ENCODE assay signal across 24 cellular contexts in genomic region chr3:190180268-190180667, GRCh38. TPM values are rescaled to one million over a fixed set of nuclear protein-coding genes. Genes with fewer than 3 reads are reported as not detected.
DNase-seq lines count a peak whose midpoint lies in the region; ATAC-seq, FAIRE-seq and TF ChIP-seq lines count a peak whose summit lies in the region.
"Had no signal": no experiment of that assay in that cellular context is flagged by ENCODE, and none has a peak within 500 bp of the region (broad histone marks: within the 10 kb centered on the region; RNA-seq: fewer than 3 reads in every experiment).

No MANE protein-coding gene starts in this region.

- CTCF ChIA-PET in MCF 10A (lab: Yijun Ruan, JAX), result interaction anchor here (0.6 kb wide), 2 partner anchors 141 to 230 kb away, joined by 3 to 4 read pairs; no protein-coding TSS in a partner anchor
- CTCF ChIA-PET in naive thymus-derived CD4-positive, alpha-beta T cell (lab: Charles Lee), result no interaction called here
- CTCF ChIA-PET in A673 (lab: Charles Lee), result no interaction called here

- no peaks in the 10 kb centered on the region for H3K9me3 Mint-ChIP-seq in MCF 10A (ENCODE audit: unreplicated experiment)
- peaks cover 0 to 7% (median 0%) of the 10 kb centered on the region in 11 donors for H3K9me3 Mint-ChIP-seq in naive thymus-derived CD4-positive, alpha-beta T cell
- H3K9me3 Mint-ChIP-seq: activated naive CD4-positive, alpha-beta T cell treated with anti-CD3 and anti-CD28 coated beads, Interleukin-2, amount 10 ng/mL, durations not matched to agents 7 days and 5 days; activated T-cell treated with anti-CD3 and anti-CD28 coated beads, Interleukin-2, amount 50 U/mL, for 24 hours had no signal

- H3K36me3 Mint-ChIP-seq in MCF 10A (ENCODE audit: insufficient read depth, unreplicated experiment), result no peaks in the 10 kb centered on the region
- no peaks in the 10 kb centered on the region for H3K36me3 Mint-ChIP-seq in naive thymus-derived CD4-positive, alpha-beta T cell
- H3K36me3 Mint-ChIP-seq: activated naive CD4-positive, alpha-beta T cell treated with anti-CD3 and anti-CD28 coated beads, Interleukin-2, amount 10 ng/mL, durations not matched to agents 7 days and 5 days had no signal

- H3K27ac Mint-ChIP-seq in MCF 10A (ENCODE audit: low read depth, unreplicated experiment), result peak overlapping the region; percentile 23
- H3K27ac Mint-ChIP-seq in naive thymus-derived CD4-positive, alpha-beta T cell, result no peak overlapping the region
- H3K27ac Mint-ChIP-seq: activated naive CD4-positive, alpha-beta T cell treated with anti-CD3 and anti-CD28 coated beads, Interleukin-2, amount 10 ng/mL, durations not matched to agents 7 days and 5 days; activated T-cell treated with anti-CD3 and anti-CD28 coated beads, Interleukin-2, amount 50 U/mL, for 24 hours; stimulated activated naive CD8-positive, alpha-beta T cell treated with anti-CD3 and anti-CD28 coated beads, Interleukin-15, amount 100 ng/mL, for 72 hours had no signal

- no peaks in the 10 kb centered on the region for H3K27me3 Mint-ChIP-seq in MCF 10A (ENCODE audit: insufficient read depth, unreplicated experiment)
- peaks cover 6 to 18% (median 12%) of the 10 kb centered on the region in 5 donors for H3K27me3 Mint-ChIP-seq in naive thymus-derived CD4-positive, alpha-beta T cell

- no peak for TF ChIP-seq POLR2A in breast epithelium (IDR thresholded peaks at IDR 0.05)

- no TSS peak for BruUV-seq in MCF 10A (replicated peaks; lab: Mats Ljungman, UMichigan)
- no TSS peak for BruUV-seq in A673 (replicated peaks; lab: Mats Ljungman, UMichigan)

- TF ChIP-seq CTCF in MCF 10A (IDR thresholded peaks at IDR 0.05; ENCODE audit: unreplicated experiment), result no peak
- TF ChIP-seq CTCF in breast epithelium (IDR thresholded peaks at IDR 0.05), result no peak
- TF ChIP-seq CTCF in fibroblast of the aortic adventitia (IDR thresholded peaks at IDR 0.05; ENCODE audit: insufficient read depth, low read length), result no peak
- no peak for TF ChIP-seq CTCF in A673 (conservative IDR thresholded peaks at IDR 0.05; ENCODE audit: low read depth, low read length)

- H3K4me3 ChIP-seq in breast epithelium, result no peak overlapping the region
- no peak overlapping the region for H3K4me3 ChIP-seq in fibroblast of the aortic adventitia (ENCODE audit: low read depth, low read length)
- H3K4me3 ChIP-seq in naive thymus-derived CD4-positive, alpha-beta T cell (ENCODE audit: low read length), result no peak overlapping the region
- H3K4me3 ChIP-seq in A673 (ENCODE audit: low read depth, low read length, poor library complexity, severe bottlenecking), result no peak overlapping the region
- H3K4me3 ChIP-seq: esophagus squamous epithelium had no signal

- H3K4me1 ChIP-seq in breast epithelium, result no peaks in the 10 kb centered on the region
- H3K4me1 ChIP-seq in naive thymus-derived CD4-positive, alpha-beta T cell (ENCODE audit: control insufficient read depth in 2 of 2, insufficient read depth in 2 of 2, low read length in 2 of 2), result no peaks in the 10 kb centered on the region
- no peaks in the 10 kb centered on the region for H3K4me1 ChIP-seq in A673 (ENCODE audit: insufficient read depth, low read length, poor library complexity, severe bottlenecking)

- no peaks in the 10 kb centered on the region for H3K36me3 ChIP-seq in breast epithelium
- no peaks in the 10 kb centered on the region for H3K36me3 ChIP-seq in naive thymus-derived CD4-positive, alpha-beta T cell (ENCODE audit: control insufficient read depth in 2 of 3, insufficient read depth in 3 of 3, low read length in 3 of 3)
- no peaks in the 10 kb centered on the region for H3K36me3 ChIP-seq in A673 (ENCODE audit: insufficient read depth, low read length, poor library complexity, severe bottlenecking)
- H3K36me3 ChIP-seq: esophagus squamous epithelium had no signal

- ATAC-seq in naive thymus-derived CD4-positive, alpha-beta T cell, result no peak
- ATAC-seq: left ventricle myocardium superior; stimulated activated naive CD8-positive, alpha-beta T cell treated with anti-CD3 and anti-CD28 coated beads, Interleukin-15, amount 100 ng/mL, for 72 hours had no signal

- POLR2A ChIA-PET in MCF 10A (lab: Yijun Ruan, JAX), result interaction anchor here (0.6 to 2.1 kb wide), 3 partner anchors 14 to 390 kb away, joined by 3 to 7 read pairs (median 3); no protein-coding TSS in a partner anchor
- POLR2A ChIA-PET in naive thymus-derived CD4-positive, alpha-beta T cell (lab: Charles Lee), result no interaction called here
- POLR2A ChIA-PET in A673 (lab: Charles Lee; ENCODE audit: low non-redundant PET), result no interaction called here

- no peaks in the 10 kb centered on the region for H3K27me3 ChIP-seq in breast epithelium
- H3K27me3 ChIP-seq in naive thymus-derived CD4-positive, alpha-beta T cell (ENCODE audit: control insufficient read depth in 2 of 2, insufficient read depth in 2 of 2, low read length in 2 of 2), result no peaks in the 10 kb centered on the region
- H3K27me3 ChIP-seq in A673 (replicated peaks; ENCODE audit: insufficient read depth, low read depth, low read length, poor library complexity), result no peaks in the 10 kb centered on the region
- H3K27me3 ChIP-seq: esophagus squamous epithelium had no signal

- H3K4me1 Mint-ChIP-seq in MCF 10A (ENCODE audit: insufficient read depth, unreplicated experiment), result peaks cover 19% of the 10 kb centered on the region
- H3K4me1 Mint-ChIP-seq in naive thymus-derived CD4-positive, alpha-beta T cell, result peaks cover 0 to 6% (median 0%) of the 10 kb centered on the region in 7 donors

- intact Hi-C loops in MCF 10A (cut with micrococcal nuclease), result no loop called here
- intact Hi-C loops in breast epithelium (cut with DNase I; ENCODE audit: low total_unique reads), result loop anchor here (5.0 kb wide), 1 partner anchor 317 kb away; no protein-coding TSS in a partner anchor
- intact Hi-C loops in naive thymus-derived CD4-positive, alpha-beta T cell (cut with micrococcal nuclease), result no loop called here
- intact Hi-C loops in A673 (cut with micrococcal nuclease; ENCODE audit: unreplicated experiment), result no loop called here

- DNase-seq in MCF 10A (ENCODE audit: unreplicated experiment) (no peak), breast epithelium (ENCODE audit: low spot score in 2 of 2) (no peak), RCC 7860 (ENCODE audit: low spot score) (peak; percentile 49), fibroblast of the aortic adventitia (ENCODE audit: low read depth) (peak; percentile 21), cortex of kidney (lab: John Stamatoyannopoulos, UW) (no peak), A673 (ENCODE audit: low spot score) (no peak), NAMALWA (ENCODE audit: low spot score) (no peak)
- no peak for DNase-seq in naive thymus-derived CD4-positive, alpha-beta T cell
- DNase-seq: 8988T; activated CD4-positive, CD25-positive, alpha-beta regulatory T cell treated with anti-CD3 and anti-CD28 coated beads, Interleukin-2, amount 50 U/mL, for 72 hours; activated naive CD4-positive, alpha-beta T cell treated with anti-CD3 and anti-CD28 coated beads, Interleukin-2, amount 10 ng/mL, durations not matched to agents 7 days and 5 days; activated T-cell treated with anti-CD3 and anti-CD28 coated beads, Interleukin-2, amount 50 U/mL, for 24 hours; C1 segment of cervical spinal cord; cerebellar nuclear complex; effector CD8-positive, alpha-beta T cell; esophagus squamous epithelium; GDM1; left ventricle myocardium superior; NCI-H1417; NCI-H524; stimulated activated CD4-positive, alpha-beta T cell treated with anti-CD3 and anti-CD28 coated beads, Interleukin-4, amount 100 ng/mL, for 4 hours; stimulated activated naive CD8-positive, alpha-beta T cell treated with anti-CD3 and anti-CD28 coated beads, Interleukin-15, amount 100 ng/mL, for 72 hours; trophoblast cell had no signal

- no peak overlapping the region for H3K4me3 Mint-ChIP-seq in MCF 10A (ENCODE audit: unreplicated experiment)
- no peak overlapping the region for H3K4me3 Mint-ChIP-seq in naive thymus-derived CD4-positive, alpha-beta T cell
- H3K4me3 Mint-ChIP-seq: activated naive CD4-positive, alpha-beta T cell treated with anti-CD3 and anti-CD28 coated beads, Interleukin-2, amount 10 ng/mL, durations not matched to agents 7 days and 5 days; activated T-cell treated with anti-CD3 and anti-CD28 coated beads, Interleukin-2, amount 50 U/mL, for 24 hours; stimulated activated naive CD8-positive, alpha-beta T cell treated with anti-CD3 and anti-CD28 coated beads, Interleukin-15, amount 100 ng/mL, for 72 hours had no signal

- H3K9me3 ChIP-seq in breast epithelium (no peaks in the 10 kb centered on the region), A673 (ENCODE audit: low read depth, low read length, poor library complexity, severe bottlenecking) (no peaks in the 10 kb centered on the region)
- no peaks in the 10 kb centered on the region for H3K9me3 ChIP-seq in naive thymus-derived CD4-positive, alpha-beta T cell (ENCODE audit: control insufficient read depth in 2 of 3, low read length in 3 of 3)
- H3K9me3 ChIP-seq: esophagus squamous epithelium had no signal

- H3K27ac ChIP-seq in breast epithelium (no peak overlapping the region), A673 (ENCODE audit: low read depth, low read length, poor library complexity, severe bottlenecking) (no peak overlapping the region)
- H3K27ac ChIP-seq in naive thymus-derived CD4-positive, alpha-beta T cell (ENCODE audit: low read depth, low read length), result no peak overlapping the region
- H3K27ac ChIP-seq: esophagus squamous epithelium had no signal

- peak; percentile 77 for FAIRE-seq in RCC 7860 (lab: Jason Lieb, UNC)
- FAIRE-seq: H1 had no signal

RNA-seq across cellular contexts. Expression of gene P3H2, which starts 59.6 kb away (rescaled TPM):
- total RNA-seq in MCF 10A (2022), result 19.8 and 60.2 TPM in 2 replicates
- total RNA-seq in breast epithelium, result 10 to 100 TPM in 2 of 3 donors, 1 to 10 TPM in 1; 1.6 to 12.3 (median 10.2) TPM
- 4.0 and 15.6 TPM in 2 replicates for total RNA-seq in fibroblast of the aortic adventitia (ENCODE audit: low replicate concordance)
- total RNA-seq in naive thymus-derived CD4-positive, alpha-beta T cell, result 1 to 10 TPM in 1 of 5 experiments, under 1 TPM in 1, not detected in 3; 0.48 to 1.8 TPM
- not detected for polyA plus RNA-seq in naive thymus-derived CD4-positive, alpha-beta T cell
- total RNA-seq in A673 (2021), result 19.6 and 21.7 TPM in 2 replicates

Comparison
In these comparisons a context has a peak if more than half of its experiments do, and no peak if none do; other contexts are left out.
1. DNase-seq: peak in RCC 7860 (single experiment) and fibroblast of the aortic adventitia (single experiment); none in MCF 10A (single experiment), breast epithelium (0 of 2), naive thymus-derived CD4-positive, alpha-beta T cell (0 of 9), cortex of kidney (single experiment), A673 (single experiment) and NAMALWA (single experiment).